Comparison of ENCODE assay signal across 12 cellular contexts in the genomic region with DNA sequence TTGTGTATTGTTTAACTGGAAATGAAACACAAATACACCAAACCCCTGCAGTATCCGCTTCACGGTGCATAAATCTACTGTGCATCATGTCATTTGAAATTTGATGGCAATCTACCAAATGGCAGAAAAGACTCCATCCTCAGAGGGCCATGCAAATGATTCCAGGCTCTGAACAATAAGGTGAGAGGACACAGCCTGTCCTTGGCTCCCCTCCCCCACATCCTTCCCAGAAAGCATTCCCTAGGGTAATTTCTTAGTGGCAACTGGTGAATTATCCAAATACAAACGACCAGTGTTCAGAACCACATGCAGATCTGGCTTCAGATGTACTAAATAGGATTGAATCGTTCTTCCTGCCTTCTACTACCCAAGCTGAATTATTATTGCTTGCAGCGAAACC.
DNase-seq lines count a peak whose midpoint lies in the region; ATAC-seq and TF ChIP-seq lines count a peak whose summit lies in the region.
"Had no signal": no experiment of that assay in that cellular context is flagged by ENCODE, and none has a peak within 500 bp of the region (broad histone marks: within the 10 kb centered on the region; RNA-seq: fewer than 3 reads in every experiment).

No MANE protein-coding gene starts in this region.

- BruUV-seq in MCF 10A (replicated peaks; lab: Mats Ljungman, UMichigan) (no TSS peak), A673 (replicated peaks; lab: Mats Ljungman, UMichigan) (no TSS peak)

- WGBS in endodermal cell (ENCODE audit: insufficient coverage in 1 of 2, insufficient read length in 1 of 2), 2 experiments, result 53 to 65% methylated on average over 5 of the region's 5 CpGs

- peak; percentile 84 to 85 for DNase-seq in NCI-H446 (lab: John Stamatoyannopoulos, UW)
- DNase-seq in NCI-H446 treated with DMSO at 0.1 percent for 48 hours (lab: John Stamatoyannopoulos, UW), result no peak
- DNase-seq in NCI-H2196 treated with DMSO at 0.1 percent for 48 hours (lab: John Stamatoyannopoulos, UW; ENCODE audit: unreplicated experiment), result peak; percentile 94
- DNase-seq in endodermal cell, result peak; percentile 67
- DNase-seq in sciatic nerve (ENCODE audit: low spot score), result no peak
- DNase-seq in MCF 10A (ENCODE audit: unreplicated experiment), result no peak
- DNase-seq in HFFc6, result no peak
- no peak for DNase-seq in A673 (ENCODE audit: low spot score)
- DNase-seq: effector memory CD8-positive, alpha-beta T cell; posterior cingulate gyrus; SK-N-SH had no signal

- TF ChIP-seq CTCF in endodermal cell (conservative IDR thresholded peaks at IDR 0.05) (no peak), MCF 10A (IDR thresholded peaks at IDR 0.05; ENCODE audit: unreplicated experiment) (no peak), HFFc6 (IDR thresholded peaks at IDR 0.05) (no peak), A673 (conservative IDR thresholded peaks at IDR 0.05; ENCODE audit: low read depth, low read length) (no peak)

- intact Hi-C loops in sciatic nerve (cut with DNase I), result no loop called here
- intact Hi-C loops in MCF 10A (cut with micrococcal nuclease), result no loop called here
- intact Hi-C loops in A673 (cut with micrococcal nuclease; ENCODE audit: unreplicated experiment), result no loop called here

- CTCF ChIA-PET in MCF 10A (lab: Yijun Ruan, JAX), result interaction anchor here (1.1 kb wide), 1 partner anchor 24 kb away, joined by 6 read pairs; no protein-coding TSS in a partner anchor
- CTCF ChIA-PET in A673 (lab: Charles Lee), result no interaction called here

- H3K9me3 Mint-ChIP-seq in endodermal cell (no peaks in the 10 kb centered on the region), MCF 10A (ENCODE audit: unreplicated experiment) (no peaks in the 10 kb centered on the region), HFFc6 (peaks cover 5% of the 10 kb centered on the region)

- H3K9me3 ChIP-seq in endodermal cell (ENCODE audit: control insufficient read depth, low read length) (no peaks in the 10 kb centered on the region), A673 (ENCODE audit: low read depth, low read length, poor library complexity, severe bottlenecking) (no peaks in the 10 kb centered on the region)
- H3K9me3 ChIP-seq: A549, SK-N-SH had no signal

- H3K27ac ChIP-seq in endodermal cell (ENCODE audit: low read depth, low read length), result peak overlapping the region; percentile 16
- no peak overlapping the region for H3K27ac ChIP-seq in A673 (ENCODE audit: low read depth, low read length, poor library complexity, severe bottlenecking)
- H3K27ac ChIP-seq: A549 had no signal

- no peaks in the 10 kb centered on the region for H3K4me1 Mint-ChIP-seq in endodermal cell
- no peaks in the 10 kb centered on the region for H3K4me1 Mint-ChIP-seq in MCF 10A (ENCODE audit: insufficient read depth, unreplicated experiment)
- H3K4me1 Mint-ChIP-seq in HFFc6 (ENCODE audit: low read depth), result no peaks in the 10 kb centered on the region; the same call in 1 of the 2 replicates

- ATAC-seq in sciatic nerve, result peak; percentile 13
- ATAC-seq: A549; effector memory CD8-positive, alpha-beta T cell had no signal

- POLR2A ChIA-PET in MCF 10A (lab: Yijun Ruan, JAX) (no interaction called here), A673 (lab: Charles Lee; ENCODE audit: low non-redundant PET) (no interaction called here)

- H3K4me1 ChIP-seq in endodermal cell (ENCODE audit: control insufficient read depth, insufficient read depth, low read length), result peaks cover 4% of the 10 kb centered on the region
- H3K4me1 ChIP-seq in A673 (ENCODE audit: insufficient read depth, low read length, poor library complexity, severe bottlenecking), result no peaks in the 10 kb centered on the region
- H3K4me1 ChIP-seq: A549 had no signal

- no peaks in the 10 kb centered on the region for H3K27me3 Mint-ChIP-seq in endodermal cell (ENCODE audit: insufficient read depth)
- H3K27me3 Mint-ChIP-seq in MCF 10A (ENCODE audit: insufficient read depth, unreplicated experiment), result no peaks in the 10 kb centered on the region
- no peaks in the 10 kb centered on the region for H3K27me3 Mint-ChIP-seq in HFFc6 (ENCODE audit: insufficient read depth)

- H3K27me3 ChIP-seq in endodermal cell (ENCODE audit: control insufficient read depth, insufficient read depth, low read length, poor library complexity, severe bottlenecking) (no peaks in the 10 kb centered on the region), A673 (replicated peaks; ENCODE audit: insufficient read depth, low read depth, low read length, poor library complexity) (peaks cover 39% of the 10 kb centered on the region)

- no peaks in the 10 kb centered on the region for H3K36me3 ChIP-seq in endodermal cell (ENCODE audit: control insufficient read depth, insufficient read depth, low read length)
- no peaks in the 10 kb centered on the region for H3K36me3 ChIP-seq in A673 (ENCODE audit: insufficient read depth, low read length, poor library complexity, severe bottlenecking)

- peaks cover under 1% of the 10 kb centered on the region for H3K36me3 Mint-ChIP-seq in endodermal cell (ENCODE audit: low read depth)
- H3K36me3 Mint-ChIP-seq in MCF 10A (ENCODE audit: insufficient read depth, unreplicated experiment), result no peaks in the 10 kb centered on the region
- H3K36me3 Mint-ChIP-seq in HFFc6 (ENCODE audit: low read depth), result no peaks in the 10 kb centered on the region

- H3K4me3 ChIP-seq in endodermal cell (ENCODE audit: low read length) (no peak overlapping the region), A673 (ENCODE audit: low read depth, low read length, poor library complexity, severe bottlenecking) (no peak overlapping the region)
- H3K4me3 ChIP-seq: A549 had no signal

- no peak overlapping the region for H3K9ac ChIP-seq in endodermal cell (ENCODE audit: extremely low read depth, low read length, poor library complexity, severe bottlenecking)
- H3K9ac ChIP-seq: SK-N-SH had no signal

- H3K27ac Mint-ChIP-seq in endodermal cell (no peak overlapping the region), MCF 10A (ENCODE audit: low read depth, unreplicated experiment) (no peak overlapping the region), HFFc6 (no peak overlapping the region)
- H3K27ac Mint-ChIP-seq: effector memory CD8-positive, alpha-beta T cell had no signal

- no peak overlapping the region for H3K4me3 Mint-ChIP-seq in endodermal cell
- H3K4me3 Mint-ChIP-seq in MCF 10A (ENCODE audit: unreplicated experiment), result no peak overlapping the region
- H3K4me3 Mint-ChIP-seq in HFFc6, result no peak overlapping the region
- H3K4me3 Mint-ChIP-seq: effector memory CD8-positive, alpha-beta T cell had no signal

Comparison
In these comparisons a context has a peak if more than half of its experiments do, and no peak if none do; other contexts are left out.
1. DNase-seq: peak in NCI-H446 (2 of 2), NCI-H2196 treated with DMSO at 0.1 percent for 48 hours (single experiment) and endodermal cell (single experiment); none in NCI-H446 treated with DMSO at 0.1 percent for 48 hours (single experiment), sciatic nerve (single experiment), MCF 10A (single experiment), HFFc6 (single experiment) and A673 (single experiment).